In genomic region chr13:107254392-107254791, GRCh38 we compare ENCODE assay signal across 14 cellular contexts.
DNase-seq lines count a peak whose midpoint lies in the region; ATAC-seq, FAIRE-seq and TF ChIP-seq lines count a peak whose summit lies in the region.
"Had no signal": no experiment of that assay in that cellular context is flagged by ENCODE, and none has a peak within 500 bp of the region (broad histone marks: within the 10 kb centered on the region; RNA-seq: fewer than 3 reads in every experiment).

No MANE protein-coding gene starts in this region.

- no peak for TF ChIP-seq CTCF in bronchial epithelial cell (IDR thresholded peaks at IDR 0.05; ENCODE audit: insufficient read depth, low read length, severe bottlenecking)
- no peak for TF ChIP-seq CTCF in upper lobe of right lung (IDR thresholded peaks at IDR 0.05)

- DNase-seq in HT-29 (ENCODE audit: low spot score), result peak; percentile 31
- DNase-seq in bronchial epithelial cell (ENCODE audit: low read depth), result peak; percentile 13
- DNase-seq in kidney tubule cell (ENCODE audit: low spot score), result peak; percentile 28
- no peak for DNase-seq in upper lobe of right lung
- no peak for DNase-seq in RCC 7860 (ENCODE audit: low spot score)
- no peak for DNase-seq in Kasumi-1 (lab: John Stamatoyannopoulos, UW)
- DNase-seq: Calu3; CD8-positive, alpha-beta T cell; DMS79 treated with DMSO at 0.1 percent for 48 hours; GF-D8; GM23248; H9 had no signal

- no peaks in the 10 kb centered on the region for H3K4me1 ChIP-seq in upper lobe of right lung

- H3K36me3 ChIP-seq in bronchial epithelial cell (ENCODE audit: control insufficient read depth, insufficient read depth, low read length) (no peaks in the 10 kb centered on the region), upper lobe of right lung (no peaks in the 10 kb centered on the region)
- H3K36me3 ChIP-seq: BLaER1 treated with 17β-estradiol and CSF1 and Interleukin-3, amounts not matched to agents 10 nM and 100 nM had no signal

- H3K27me3 ChIP-seq in bronchial epithelial cell (ENCODE audit: control insufficient read depth, insufficient read depth, low read length) (no peaks in the 10 kb centered on the region), upper lobe of right lung (no peaks in the 10 kb centered on the region)
- H3K27me3 ChIP-seq: BLaER1 treated with 17β-estradiol and CSF1 and Interleukin-3, amounts not matched to agents 10 nM and 100 nM had no signal

- H3K27ac ChIP-seq in upper lobe of right lung, result no peak overlapping the region
- H3K27ac ChIP-seq: BLaER1 treated with 17β-estradiol and CSF1 and Interleukin-3, amounts not matched to agents 10 nM and 100 nM; GM23248 had no signal

- H3K9me3 ChIP-seq in upper lobe of right lung, result no peaks in the 10 kb centered on the region
- H3K9me3 ChIP-seq: BLaER1 treated with 17β-estradiol and CSF1 and Interleukin-3, amounts not matched to agents 10 nM and 100 nM had no signal

- no peak for FAIRE-seq in bronchial epithelial cell (lab: Jason Lieb, UNC)
- no peak for FAIRE-seq in RCC 7860 (lab: Jason Lieb, UNC)

- no peak overlapping the region for H3K4me3 ChIP-seq in bronchial epithelial cell (ENCODE audit: low read depth, low read length)
- H3K4me3 ChIP-seq in upper lobe of right lung, result no peak overlapping the region
- H3K4me3 ChIP-seq: BLaER1 treated with 17β-estradiol and CSF1 and Interleukin-3, amounts not matched to agents 10 nM and 100 nM; GM23248 had no signal

- peak; percentile 67 for ATAC-seq in upper lobe of right lung
- no peak for ATAC-seq in HG02588 (IDR thresholded peaks at IDR 0.05; ENCODE audit: unreplicated experiment)
- ATAC-seq: CD8-positive, alpha-beta T cell had no signal

- intact Hi-C loops in upper lobe of right lung (cut with DNase I), result no loop called here

Comparison
In these comparisons a context has a peak if more than half of its experiments do, and no peak if none do; other contexts are left out.
1. DNase-seq: peak in HT-29 (single experiment), bronchial epithelial cell (single experiment) and kidney tubule cell (single experiment); none in upper lobe of right lung (single experiment), RCC 7860 (single experiment) and Kasumi-1 (0 of 2).